ENCODE assay signal across 11 cellular contexts in the genomic region with DNA sequence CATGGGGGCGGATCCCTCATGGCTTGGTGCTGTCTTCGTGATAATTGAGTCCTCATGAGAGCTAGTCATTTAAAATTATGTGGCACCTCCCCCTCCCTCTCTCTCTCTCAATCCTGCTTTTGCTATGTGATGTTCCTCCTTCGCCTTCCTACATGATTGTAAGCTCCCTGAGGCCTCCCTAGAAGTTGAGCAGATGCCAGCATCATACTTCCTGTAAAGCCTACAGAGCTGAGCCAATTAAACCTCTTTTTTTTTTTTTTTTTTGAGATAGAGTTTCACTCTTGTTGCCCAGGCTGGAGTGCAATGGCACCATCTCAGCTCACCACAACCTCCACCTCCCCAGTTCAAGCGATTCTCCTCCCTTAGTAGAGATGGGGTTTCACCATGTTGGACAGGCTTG. TPM values are rescaled to one million over a fixed set of nuclear protein-coding genes. Genes with fewer than 3 reads are reported as not detected.
"Had no signal": no experiment of that assay in that cellular context is flagged by ENCODE, and none has a peak within 500 bp of the region (broad histone marks: within the 10 kb centered on the region; RNA-seq: fewer than 3 reads in every experiment).

No MANE protein-coding gene starts in this region.

- H3K4me3 Mint-ChIP-seq: GM23338 had no signal

- H3K4me1 Mint-ChIP-seq: GM23338, IgD-negative memory B cell had no signal

- H3K4me1 ChIP-seq: HAP-1 had no signal

- H3K4me2 ChIP-seq: GM23338, KMS-11 had no signal

- H3K9ac ChIP-seq: KMS-11 had no signal

- DNase-seq: H7, KBM-7 had no signal

- H3K4me3 ChIP-seq: GM23338, HAP-1 had no signal

- H3K27ac ChIP-seq: HL-60, KMS-11 had no signal

- FAIRE-seq: HepG2 had no signal

- ATAC-seq: GM23338, HCT116, HepG2 had no signal

- H3K36me3 ChIP-seq: HAP-1 had no signal

RNA-seq across cellular contexts. Expression of gene C1QTNF4, which starts 57.9 kb away (rescaled TPM):
- total RNA-seq: H4, HepG2, HT1080 had no signal
- polyA plus RNA-seq: HepG2, IgD-negative memory B cell had no signal
